ENCODE assay signal across 8 cellular contexts in the genomic region with DNA sequence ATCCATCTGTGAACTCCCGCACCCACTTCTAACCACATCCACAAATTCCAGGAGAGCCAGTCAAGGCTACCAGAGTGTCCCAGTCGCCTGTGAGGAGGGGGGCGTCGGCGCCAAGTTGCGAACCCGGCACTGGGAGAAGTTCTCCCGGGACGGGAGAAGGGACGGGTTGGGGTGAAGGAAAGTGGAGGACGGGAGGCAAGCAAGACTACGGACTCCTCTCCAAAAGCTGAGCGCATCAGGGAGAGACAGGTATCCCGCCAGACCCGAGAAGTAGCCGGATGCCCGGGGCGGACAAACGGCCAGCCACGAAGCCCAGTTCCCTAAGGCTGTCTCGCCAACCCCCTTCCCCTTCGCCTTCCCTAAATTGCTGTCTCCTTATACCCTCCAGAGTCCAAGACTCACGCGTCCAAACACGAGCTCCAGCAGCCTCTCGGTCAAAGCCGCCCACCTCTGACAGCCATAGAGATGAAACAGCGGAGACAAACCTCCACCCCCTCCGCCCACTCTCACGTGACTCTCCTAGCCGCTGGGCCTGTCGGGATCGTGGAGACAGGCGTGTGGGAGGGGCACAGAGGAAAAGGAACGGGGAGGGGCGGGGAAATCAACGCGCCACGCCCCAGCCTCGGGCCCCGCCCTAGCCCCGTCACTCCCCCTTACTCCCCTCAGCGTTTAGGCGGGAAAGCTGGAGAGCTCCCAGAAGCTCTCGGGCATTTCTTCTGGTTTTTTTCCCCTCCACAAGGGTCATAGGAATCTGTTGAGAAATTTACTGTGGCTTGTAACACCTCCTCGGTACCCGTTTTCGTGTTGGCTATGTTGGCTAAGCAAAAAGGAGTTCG. TPM values are rescaled to one million over a fixed set of nuclear protein-coding genes. Genes with fewer than 3 reads are reported as not detected.
A peak's percentile ranks its signal among the peaks of the same experiment; 100 is the strongest.
DNase-seq lines count a peak whose midpoint lies in the region; ATAC-seq and TF ChIP-seq lines count a peak whose summit lies in the region.

A gene with protein sequence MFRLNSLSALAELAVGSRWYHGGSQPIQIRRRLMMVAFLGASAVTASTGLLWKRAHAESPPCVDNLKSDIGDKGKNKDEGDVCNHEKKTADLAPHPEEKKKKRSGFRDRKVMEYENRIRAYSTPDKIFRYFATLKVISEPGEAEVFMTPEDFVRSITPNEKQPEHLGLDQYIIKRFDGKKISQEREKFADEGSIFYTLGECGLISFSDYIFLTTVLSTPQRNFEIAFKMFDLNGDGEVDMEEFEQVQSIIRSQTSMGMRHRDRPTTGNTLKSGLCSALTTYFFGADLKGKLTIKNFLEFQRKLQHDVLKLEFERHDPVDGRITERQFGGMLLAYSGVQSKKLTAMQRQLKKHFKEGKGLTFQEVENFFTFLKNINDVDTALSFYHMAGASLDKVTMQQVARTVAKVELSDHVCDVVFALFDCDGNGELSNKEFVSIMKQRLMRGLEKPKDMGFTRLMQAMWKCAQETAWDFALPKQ (minus strand): TSS at position 472 of the 836 bp plus-strand sequence. CDS start 59,286 bp downstream, outside the sequence.

- H3K27me3 Mint-ChIP-seq in T-cell (no peaks in the 10 kb centered on the region), type B pancreatic cell (no peaks in the 10 kb centered on the region)

- no peaks in the 10 kb centered on the region for H3K9me3 Mint-ChIP-seq in T-cell
- no peaks in the 10 kb centered on the region for H3K9me3 Mint-ChIP-seq in type B pancreatic cell

- H3K4me1 Mint-ChIP-seq in T-cell = peaks cover 12 to 18% (median 13%) of the 10 kb centered on the region in 3 donors
- H3K4me1 Mint-ChIP-seq in type B pancreatic cell (ENCODE audit: unreplicated experiment) = peaks cover 12% of the 10 kb centered on the region

- CTCF ChIA-PET in T-cell (lab: Charles Lee) = interaction anchor here in 1 of 2 donors (0.7 to 1.2 kb wide), 3 partner anchors 15 to 68 kb away, joined by 3 to 6 read pairs (median 3); no protein-coding TSS in a partner anchor

- POLR2A ChIA-PET in T-cell (lab: Charles Lee) = interaction anchor here in 1 of 2 donors (0.5 to 0.6 kb wide), 2 partner anchors 129 to 563 kb away, joined by 3 read pairs; no protein-coding TSS in a partner anchor

- H3K4me3 Mint-ChIP-seq in T-cell = peak within 1 kb of the TSS; percentile 92 to 100 (median 98)
- peak within 1 kb of the TSS; percentile 100 for H3K4me3 Mint-ChIP-seq in type B pancreatic cell

- peak; percentile 78 for DNase-seq in NCI-H1436 treated with DMSO at 0.1 percent for 48 hours (lab: John Stamatoyannopoulos, UW)
- DNase-seq in T-cell = peak; percentile 82 to 95 (median 90)
- peak; percentile 98 for DNase-seq in cardiac septum (ENCODE audit: low spot score)
- peak; percentile 96 for DNase-seq in pons (ENCODE audit: low spot score)
- DNase-seq in type B pancreatic cell (ENCODE audit: extremely low spot score, unreplicated experiment) = peak; percentile 94

- intact Hi-C loops in cardiac septum (cut with DNase I) = loop anchor here (5.0 to 10.0 kb wide), 2 partner anchors 66 to 209 kb away; partner anchors contain the start of gene MCU

- ATAC-seq in HG02798 (IDR thresholded peaks at IDR 0.05; ENCODE audit: poor library complexity, unreplicated experiment) (peak; percentile 99), T-cell (replicated peaks in 1 of 4) (peak; percentile 99)

- H3K4me3 ChIP-seq in GM12875 (ENCODE audit: low read depth, low read length) = peak within 1 kb of the TSS; percentile 100

- H3K27ac Mint-ChIP-seq in T-cell (peak within 1 kb of the TSS; percentile 85 to 97), type B pancreatic cell (peak within 1 kb of the TSS; percentile 96)

- H3K27ac ChIP-seq in adipose tissue (ENCODE audit: low read depth, low read length) = no peak within 1 kb of the TSS

- TF ChIP-seq CTCF in GM12875 (IDR thresholded peaks at IDR 0.05; ENCODE audit: borderline replicate concordance, insufficient read depth, low read depth, low read length) (no peak), type B pancreatic cell (conservative IDR thresholded peaks at IDR 0.05) (no peak)

- H3K36me3 Mint-ChIP-seq in T-cell (peaks cover 3% of the 10 kb centered on the region), type B pancreatic cell (no peaks in the 10 kb centered on the region)

- 0 to 1% (median 0%) methylated on average over 46 to 49 of the region's 49 CpGs for WGBS in adipose tissue, 3 donors

RNA-seq across cellular contexts. Expression of the gene that starts here (rescaled TPM):
- total RNA-seq in T-cell (10 to 100 TPM; 16.9 to 23.3 (median 19.9) TPM), cardiac septum (43.2 TPM), type B pancreatic cell (ENCODE audit: low replicate concordance) (36.9 and 40.3 TPM in 2 replicates)
- polyA plus RNA-seq in adipose tissue = 10 to 100 TPM; 13.7 to 30.9 (median 27.8) TPM
